In genomic region chr2:18598848-18599484, GRCh38 we compare ENCODE assay signal across 1 cellular context.
TF ChIP-seq lines count a peak whose summit lies in the region.

No MANE protein-coding gene starts in this region.

TF ChIP-seq in SK-N-SH treated with all-trans-retinoic acid at 6 μM for 48 hours, 23 proteins besides CTCF, POLR2A, EP300 and RAD21 (continued from another document):
- TF ChIP-seq ZNF8 (CRISPR knock-in tag; IDR thresholded peaks at IDR 0.05) (no peak), TCF4 (CRISPR knock-in tag; IDR thresholded peaks at IDR 0.05; ENCODE audit: borderline replicate concordance) (no peak), TOX (CRISPR knock-in tag; IDR thresholded peaks at IDR 0.05; ENCODE audit: borderline replicate concordance) (no peak), PATZ1 (CRISPR knock-in tag; IDR thresholded peaks at IDR 0.05; ENCODE audit: borderline replicate concordance) (no peak), CSRNP3 (CRISPR knock-in tag; IDR thresholded peaks at IDR 0.05) (no peak), ISL1 (CRISPR knock-in tag; IDR thresholded peaks at IDR 0.05) (no peak), SNAI2 (CRISPR knock-in tag; IDR thresholded peaks at IDR 0.05) (no peak), BACH2 (CRISPR knock-in tag; IDR thresholded peaks at IDR 0.05; ENCODE audit: borderline replicate concordance) (no peak), ZFP3 (CRISPR knock-in tag; IDR thresholded peaks at IDR 0.05) (no peak), ARNTL (CRISPR knock-in tag; IDR thresholded peaks at IDR 0.05; ENCODE audit: borderline replicate concordance, low read depth) (no peak), CREB5 (CRISPR knock-in tag; IDR thresholded peaks at IDR 0.05; ENCODE audit: low read depth) (no peak), RARB (CRISPR knock-in tag; IDR thresholded peaks at IDR 0.05) (no peak), ZNF70 (CRISPR knock-in tag; IDR thresholded peaks at IDR 0.05) (no peak)
